ENCODE assay signal across 1 cellular context in the genomic region with DNA sequence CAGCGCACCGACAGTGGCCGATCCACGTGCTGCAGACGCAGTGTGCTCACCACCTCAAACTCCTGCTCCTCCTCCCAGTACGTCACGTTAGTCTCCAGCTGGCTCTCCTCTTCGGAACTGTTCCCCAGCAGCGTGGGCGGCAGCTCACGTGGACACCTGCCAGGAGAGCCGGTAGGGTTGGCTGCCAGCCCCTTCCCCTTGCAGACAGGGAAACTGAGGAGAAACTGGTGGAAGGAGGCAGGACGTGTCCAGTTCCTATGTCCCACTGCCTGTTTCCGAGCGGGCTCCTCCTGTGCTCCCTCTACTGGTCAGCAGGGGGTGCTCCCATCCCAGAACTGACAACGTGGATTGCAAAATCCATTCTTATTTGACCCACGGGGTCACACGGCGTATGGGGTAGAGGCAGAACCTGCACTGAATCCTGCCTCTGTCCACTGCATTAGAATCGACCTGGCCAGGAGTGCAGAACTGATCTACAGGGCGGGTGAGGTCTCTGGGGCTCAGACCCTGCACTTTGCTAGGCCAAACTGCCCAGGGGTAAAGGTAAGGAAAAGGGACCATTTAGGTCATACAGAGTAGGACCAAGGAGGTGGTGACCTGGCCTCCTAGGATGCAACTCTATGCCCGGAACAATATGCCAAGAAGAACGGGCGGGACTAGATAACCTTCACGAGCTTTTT.
TF ChIP-seq lines count a peak whose summit lies in the region.

No MANE protein-coding gene starts in this region.

TF ChIP-seq in HEK293, 187 proteins besides CTCF, POLR2A, EP300 and RAD21 (continued from another document):
- TF ChIP-seq, protein P1, sequence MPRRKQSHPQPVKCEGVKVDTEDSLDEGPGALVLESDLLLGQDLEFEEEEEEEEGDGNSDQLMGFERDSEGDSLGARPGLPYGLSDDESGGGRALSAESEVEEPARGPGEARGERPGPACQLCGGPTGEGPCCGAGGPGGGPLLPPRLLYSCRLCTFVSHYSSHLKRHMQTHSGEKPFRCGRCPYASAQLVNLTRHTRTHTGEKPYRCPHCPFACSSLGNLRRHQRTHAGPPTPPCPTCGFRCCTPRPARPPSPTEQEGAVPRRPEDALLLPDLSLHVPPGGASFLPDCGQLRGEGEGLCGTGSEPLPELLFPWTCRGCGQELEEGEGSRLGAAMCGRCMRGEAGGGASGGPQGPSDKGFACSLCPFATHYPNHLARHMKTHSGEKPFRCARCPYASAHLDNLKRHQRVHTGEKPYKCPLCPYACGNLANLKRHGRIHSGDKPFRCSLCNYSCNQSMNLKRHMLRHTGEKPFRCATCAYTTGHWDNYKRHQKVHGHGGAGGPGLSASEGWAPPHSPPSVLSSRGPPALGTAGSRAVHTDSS (tag by site-specific recombination; IDR thresholded peaks at IDR 0.05) = no peak
- TF ChIP-seq, protein P2, sequence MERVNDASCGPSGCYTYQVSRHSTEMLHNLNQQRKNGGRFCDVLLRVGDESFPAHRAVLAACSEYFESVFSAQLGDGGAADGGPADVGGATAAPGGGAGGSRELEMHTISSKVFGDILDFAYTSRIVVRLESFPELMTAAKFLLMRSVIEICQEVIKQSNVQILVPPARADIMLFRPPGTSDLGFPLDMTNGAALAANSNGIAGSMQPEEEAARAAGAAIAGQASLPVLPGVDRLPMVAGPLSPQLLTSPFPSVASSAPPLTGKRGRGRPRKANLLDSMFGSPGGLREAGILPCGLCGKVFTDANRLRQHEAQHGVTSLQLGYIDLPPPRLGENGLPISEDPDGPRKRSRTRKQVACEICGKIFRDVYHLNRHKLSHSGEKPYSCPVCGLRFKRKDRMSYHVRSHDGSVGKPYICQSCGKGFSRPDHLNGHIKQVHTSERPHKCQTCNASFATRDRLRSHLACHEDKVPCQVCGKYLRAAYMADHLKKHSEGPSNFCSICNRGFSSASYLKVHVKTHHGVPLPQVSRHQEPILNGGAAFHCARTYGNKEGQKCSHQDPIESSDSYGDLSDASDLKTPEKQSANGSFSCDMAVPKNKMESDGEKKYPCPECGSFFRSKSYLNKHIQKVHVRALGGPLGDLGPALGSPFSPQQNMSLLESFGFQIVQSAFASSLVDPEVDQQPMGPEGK (tag by site-specific recombination; IDR thresholded peaks at IDR 0.05) = 0 out of 2 replicates have a peak, but pooled peaks have one; percentile 12
- TF ChIP-seq ZNF585B (tag by site-specific recombination; IDR thresholded peaks at IDR 0.05) (no peak), GLIS1 (tag by site-specific recombination; IDR thresholded peaks at IDR 0.05) (0 out of 2 replicates have a peak, but pooled peaks have one; percentile 6), ZNF266 (tag by site-specific recombination; IDR thresholded peaks at IDR 0.05; ENCODE audit: low read depth) (no peak)
